Comparison of ENCODE assay signal across 17 cellular contexts in the genomic region with DNA sequence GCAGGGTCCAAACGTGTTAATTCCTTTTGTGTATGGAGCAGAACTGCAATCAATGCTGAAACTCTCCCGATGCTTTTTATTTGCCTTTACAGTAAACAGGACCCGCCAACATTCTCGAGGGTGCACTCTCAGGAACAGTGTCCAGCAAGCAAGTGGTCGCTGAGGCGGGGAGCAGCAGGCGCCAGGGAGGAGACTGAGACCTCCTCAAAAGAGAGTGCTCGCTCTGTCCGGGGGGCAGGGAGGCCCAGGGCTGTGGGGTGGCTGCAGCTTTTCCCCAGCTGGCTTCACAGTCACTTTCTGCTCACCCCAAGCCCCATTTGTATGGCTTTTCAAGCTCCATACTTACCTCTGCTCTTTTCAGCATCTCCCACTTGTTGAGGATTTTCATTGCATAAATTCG. TPM values are rescaled to one million over a fixed set of nuclear protein-coding genes. Genes with fewer than 3 reads are reported as not detected.
DNase-seq lines count a peak whose midpoint lies in the region; ATAC-seq and TF ChIP-seq lines count a peak whose summit lies in the region.
"Had no signal": no experiment of that assay in that cellular context is flagged by ENCODE, and none has a peak within 500 bp of the region (broad histone marks: within the 10 kb centered on the region; RNA-seq: fewer than 3 reads in every experiment).

No MANE protein-coding gene starts in this region.

- H3K27ac ChIP-seq in left ventricle myocardium inferior (replicated peaks), result peak overlapping the region; percentile 20
- no peak overlapping the region for H3K27ac ChIP-seq in right cardiac atrium (ENCODE audit: low read length)
- peak overlapping the region; percentile 24 for H3K27ac ChIP-seq in endodermal cell (ENCODE audit: low read depth, low read length)
- H3K27ac ChIP-seq in psoas muscle, result peak overlapping the region; percentile 65
- H3K27ac ChIP-seq: C4-2B had no signal

- H3K4me3 ChIP-seq in left ventricle myocardium inferior, result no peak overlapping the region
- no peak overlapping the region for H3K4me3 ChIP-seq in right cardiac atrium (ENCODE audit: low read length)
- no peak overlapping the region for H3K4me3 ChIP-seq in endodermal cell (ENCODE audit: low read length)
- no peak overlapping the region for H3K4me3 ChIP-seq in psoas muscle

- intact Hi-C loops in left ventricle myocardium inferior (cut with micrococcal nuclease) (no loop called here), right cardiac atrium (cut with DNase I) (no loop called here), psoas muscle (cut with DNase I) (no loop called here)

- H3K9ac ChIP-seq in endodermal cell (ENCODE audit: extremely low read depth, low read length, poor library complexity, severe bottlenecking), result no peak overlapping the region

- H3K27me3 ChIP-seq in left ventricle myocardium inferior (ENCODE audit: low read depth) (no peaks in the 10 kb centered on the region), right cardiac atrium (ENCODE audit: control insufficient read depth, insufficient read depth) (no peaks in the 10 kb centered on the region), endodermal cell (ENCODE audit: control insufficient read depth, insufficient read depth, low read length, poor library complexity, severe bottlenecking) (no peaks in the 10 kb centered on the region), psoas muscle (ENCODE audit: insufficient read depth in 3 of 3, low read length in 2 of 3) (no peaks in the 10 kb centered on the region)

- no peaks in the 10 kb centered on the region for H3K4me1 Mint-ChIP-seq in endodermal cell
- H3K4me1 Mint-ChIP-seq: CD8-positive, alpha-beta memory T cell had no signal

- H3K27me3 Mint-ChIP-seq in endodermal cell (ENCODE audit: insufficient read depth), result no peaks in the 10 kb centered on the region
- H3K27me3 Mint-ChIP-seq: CD8-positive, alpha-beta memory T cell had no signal

- H3K36me3 Mint-ChIP-seq in endodermal cell (ENCODE audit: low read depth), result peaks cover 60% of the 10 kb centered on the region
- H3K36me3 Mint-ChIP-seq: CD8-positive, alpha-beta memory T cell had no signal

- H3K4me1 ChIP-seq in left ventricle myocardium inferior (peaks cover 40% of the 10 kb centered on the region), right cardiac atrium (ENCODE audit: control insufficient read depth, insufficient read depth, low read length) (peaks cover 6% of the 10 kb centered on the region), endodermal cell (ENCODE audit: control insufficient read depth, insufficient read depth, low read length) (no peaks in the 10 kb centered on the region), psoas muscle (peaks cover 12% of the 10 kb centered on the region)

- WGBS in right cardiac atrium, result 82% methylated on average over 10 of the region's 10 CpGs
- 93 to 98% methylated on average over 10 of the region's 10 CpGs for WGBS in endodermal cell (ENCODE audit: insufficient coverage in 1 of 2, insufficient read length in 1 of 2), 2 experiments
- WGBS in psoas muscle, 3 donors, result 85 to 86% (median 86%) methylated on average over 10 of the region's 10 CpGs

- H3K9me3 ChIP-seq in left ventricle myocardium inferior (replicated peaks), result no peaks in the 10 kb centered on the region
- no peaks in the 10 kb centered on the region for H3K9me3 ChIP-seq in right cardiac atrium (ENCODE audit: control insufficient read depth, low read length)
- no peaks in the 10 kb centered on the region for H3K9me3 ChIP-seq in endodermal cell (ENCODE audit: control insufficient read depth, low read length)
- H3K9me3 ChIP-seq in psoas muscle, result no peaks in the 10 kb centered on the region

- H3K36me3 ChIP-seq in left ventricle myocardium inferior, result peaks cover 56% of the 10 kb centered on the region
- peaks cover 58% of the 10 kb centered on the region for H3K36me3 ChIP-seq in endodermal cell (ENCODE audit: control insufficient read depth, insufficient read depth, low read length)
- peaks cover 0 to 31% of the 10 kb centered on the region in 2 donors for H3K36me3 ChIP-seq in psoas muscle (ENCODE audit: insufficient read depth in 1 of 2, low read depth in 1 of 2)

- H3K9me3 Mint-ChIP-seq in endodermal cell, result no peaks in the 10 kb centered on the region
- H3K9me3 Mint-ChIP-seq: CD8-positive, alpha-beta memory T cell had no signal

- H3K4me3 Mint-ChIP-seq in endodermal cell, result no peak overlapping the region
- H3K4me3 Mint-ChIP-seq: CD8-positive, alpha-beta memory T cell had no signal

- TF ChIP-seq CTCF in left ventricle myocardium inferior (IDR thresholded peaks at IDR 0.05; ENCODE audit: borderline replicate concordance), result no peak
- no peak for TF ChIP-seq CTCF in endodermal cell (conservative IDR thresholded peaks at IDR 0.05)
- TF ChIP-seq CTCF in psoas muscle (IDR thresholded peaks at IDR 0.05), result no peak

- ATAC-seq in right cardiac atrium (no peak), psoas muscle (no peak), GM21423 (IDR thresholded peaks at IDR 0.05; ENCODE audit: unreplicated experiment) (no peak), GM21723 (IDR thresholded peaks at IDR 0.05; ENCODE audit: unreplicated experiment) (no peak), HG02763 (IDR thresholded peaks at IDR 0.05; ENCODE audit: unreplicated experiment) (no peak)

- no peak overlapping the region for H3K27ac Mint-ChIP-seq in endodermal cell
- H3K27ac Mint-ChIP-seq: CD8-positive, alpha-beta memory T cell had no signal

- DNase-seq in left ventricle myocardium inferior, result no peak
- DNase-seq in right cardiac atrium, result no peak
- DNase-seq in endodermal cell, result no peak
- no peak for DNase-seq in psoas muscle
- DNase-seq in COLO829 (ENCODE audit: low spot score), result no peak
- DNase-seq: CD8-positive, alpha-beta memory T cell; GDM1; KG1; NCI-H1105; NCI-H146; NCI-H2029; NCI-H2171; NCI-H526 had no signal

RNA-seq across cellular contexts. Expression of a gene that starts 49.2 kb away (rescaled TPM):
- total RNA-seq in left ventricle myocardium inferior, result 67.1 TPM
- total RNA-seq in right cardiac atrium, result 10 to 100 TPM; 67.0 to 82.5 (median 69.8) TPM
- 42.5 TPM for polyA plus RNA-seq in right cardiac atrium
- total RNA-seq in endodermal cell, result 100 to 1,000 TPM; 120 to 123 TPM
- polyA plus RNA-seq in endodermal cell (2013, experiment 1 of 2), result 82.7 TPM
- polyA plus RNA-seq in endodermal cell (2013, experiment 2 of 2), result 80.3 TPM
- 10 to 100 TPM; 34.2 to 57.4 (median 40.1) TPM for total RNA-seq in psoas muscle
- polyA plus RNA-seq in psoas muscle, result 10 to 100 TPM; 20.2 to 43.8 (median 39.6) TPM
